ENCODE assay signal across 18 cellular contexts in the genomic region with DNA sequence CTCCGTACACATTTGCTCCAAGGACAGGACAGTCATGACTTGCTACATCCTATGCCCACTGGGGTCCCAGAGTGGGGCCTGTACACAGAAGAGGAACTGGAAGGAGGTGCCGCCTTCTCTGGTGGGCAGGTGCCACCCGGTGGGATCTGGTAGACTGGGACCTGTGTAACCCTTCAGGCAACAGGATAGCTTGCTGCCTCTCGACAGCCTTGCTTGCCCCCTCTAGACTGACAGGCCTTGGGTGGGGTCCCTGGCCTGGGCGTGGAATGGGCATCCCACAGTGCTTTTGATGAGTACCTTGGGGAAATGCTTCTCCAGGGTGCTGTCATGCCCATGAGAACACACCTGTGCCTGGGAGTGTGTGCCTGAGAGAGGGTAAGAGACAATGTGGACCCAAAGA. TPM values are rescaled to one million over a fixed set of nuclear protein-coding genes. Genes with fewer than 3 reads are reported as not detected.
DNase-seq lines count a peak whose midpoint lies in the region; ATAC-seq, FAIRE-seq and TF ChIP-seq lines count a peak whose summit lies in the region.
"Had no signal": no experiment of that assay in that cellular context is flagged by ENCODE, and none has a peak within 500 bp of the region (broad histone marks: within the 10 kb centered on the region; RNA-seq: fewer than 3 reads in every experiment).

No MANE protein-coding gene starts in this region.

- TF ChIP-seq CTCF in coronary artery (IDR thresholded peaks at IDR 0.05) (no peak), omental fat pad (IDR thresholded peaks at IDR 0.05) (no peak), upper lobe of right lung (IDR thresholded peaks at IDR 0.05) (no peak), esophagus muscularis mucosa (IDR thresholded peaks at IDR 0.05) (no peak)

- H3K4me1 Mint-ChIP-seq in activated naive CD8-positive, alpha-beta T cell treated with anti-CD3 and anti-CD28 coated beads, Interleukin-2, amount 10 ng/mL, durations not matched to agents 7 days and 5 days, result peaks cover 3% of the 10 kb centered on the region
- no peaks in the 10 kb centered on the region for H3K4me1 Mint-ChIP-seq in activated naive CD8-positive, alpha-beta T cell treated with anti-CD3 and anti-CD28 coated beads, Interleukin-2, amount 50 U/mL, for 24 hours
- H3K4me1 Mint-ChIP-seq: CD8-positive, alpha-beta memory T cell had no signal

- 89% methylated on average over 3 of the region's 5 CpGs for WGBS in esophagus muscularis mucosa

- no peaks in the 10 kb centered on the region for H3K36me3 Mint-ChIP-seq in activated naive CD8-positive, alpha-beta T cell treated with anti-CD3 and anti-CD28 coated beads, Interleukin-2, amount 10 ng/mL, durations not matched to agents 7 days and 5 days
- H3K36me3 Mint-ChIP-seq in activated naive CD8-positive, alpha-beta T cell treated with anti-CD3 and anti-CD28 coated beads, Interleukin-2, amount 50 U/mL, for 24 hours (ENCODE audit: low read depth), result no peaks in the 10 kb centered on the region

- FAIRE-seq in frontal cortex (lab: Jason Lieb, UNC), result no peak
- FAIRE-seq: A549, G401.6 had no signal

- peaks cover 13% of the 10 kb centered on the region for H3K27me3 Mint-ChIP-seq in activated naive CD8-positive, alpha-beta T cell treated with anti-CD3 and anti-CD28 coated beads, Interleukin-2, amount 10 ng/mL, durations not matched to agents 7 days and 5 days
- peaks cover 4% of the 10 kb centered on the region for H3K27me3 Mint-ChIP-seq in activated naive CD8-positive, alpha-beta T cell treated with anti-CD3 and anti-CD28 coated beads, Interleukin-2, amount 50 U/mL, for 24 hours

- no peak overlapping the region for H3K27ac Mint-ChIP-seq in activated naive CD8-positive, alpha-beta T cell treated with anti-CD3 and anti-CD28 coated beads, Interleukin-2, amount 10 ng/mL, durations not matched to agents 7 days and 5 days
- H3K27ac Mint-ChIP-seq in activated naive CD8-positive, alpha-beta T cell treated with anti-CD3 and anti-CD28 coated beads, Interleukin-2, amount 50 U/mL, for 24 hours, result no peak overlapping the region
- H3K27ac Mint-ChIP-seq: CD8-positive, alpha-beta memory T cell; GM23338 had no signal

- DNase-seq in activated naive CD8-positive, alpha-beta T cell treated with anti-CD3 and anti-CD28 coated beads, Interleukin-2, amount 10 ng/mL, durations not matched to agents 7 days and 5 days, result peak; percentile 20
- no peak for DNase-seq in activated naive CD8-positive, alpha-beta T cell treated with anti-CD3 and anti-CD28 coated beads, Interleukin-2, amount 50 U/mL, for 24 hours
- DNase-seq in coronary artery (ENCODE audit: low spot score) (peak; percentile 61), omental fat pad (ENCODE audit: low spot score) (peak; percentile 7), upper lobe of right lung (peak; percentile 52), frontal cortex (ENCODE audit: low spot score in 2 of 2) (no peak), esophagus muscularis mucosa (ENCODE audit: extremely low spot score) (no peak)
- DNase-seq: CD8-positive, alpha-beta memory T cell; DND-41; NCI-H187; NCI-H526 treated with DMSO at 0.1 percent for 48 hours had no signal

- no peak for TF ChIP-seq POLR2A in esophagus muscularis mucosa (IDR thresholded peaks at IDR 0.05; ENCODE audit: low read depth)

- ATAC-seq in activated naive CD8-positive, alpha-beta T cell treated with anti-CD3 and anti-CD28 coated beads, Interleukin-2, amount 10 ng/mL, durations not matched to agents 7 days and 5 days (ENCODE audit: low read depth), result no peak
- ATAC-seq in activated naive CD8-positive, alpha-beta T cell treated with anti-CD3 and anti-CD28 coated beads, Interleukin-2, amount 50 U/mL, for 24 hours, result no peak
- ATAC-seq in omental fat pad (ENCODE audit: low FRiP score) (no peak), upper lobe of right lung (peak; percentile 35), GM19455 (IDR thresholded peaks at IDR 0.05; ENCODE audit: unreplicated experiment) (no peak)
- ATAC-seq: A549, GM23338, HCT116 had no signal

- H3K9me3 Mint-ChIP-seq in activated naive CD8-positive, alpha-beta T cell treated with anti-CD3 and anti-CD28 coated beads, Interleukin-2, amount 10 ng/mL, durations not matched to agents 7 days and 5 days, result no peaks in the 10 kb centered on the region
- no peaks in the 10 kb centered on the region for H3K9me3 Mint-ChIP-seq in activated naive CD8-positive, alpha-beta T cell treated with anti-CD3 and anti-CD28 coated beads, Interleukin-2, amount 50 U/mL, for 24 hours

- H3K27ac ChIP-seq in coronary artery (no peak overlapping the region), upper lobe of right lung (no peak overlapping the region), esophagus muscularis mucosa (replicated peaks in 1 of 4) (no peak overlapping the region)
- H3K27ac ChIP-seq: A549; BLaER1 treated with 17β-estradiol and CSF1 and Interleukin-3, amounts not matched to agents 10 nM and 100 nM had no signal

- no peak for TF ChIP-seq EP300 in esophagus muscularis mucosa (IDR thresholded peaks at IDR 0.05)

- H3K36me3 ChIP-seq in upper lobe of right lung, result no peaks in the 10 kb centered on the region
- H3K36me3 ChIP-seq in esophagus muscularis mucosa, result peaks cover 0 to 30% (median 0%) of the 10 kb centered on the region in 4 donors

- no peak overlapping the region for H3K4me3 Mint-ChIP-seq in activated naive CD8-positive, alpha-beta T cell treated with anti-CD3 and anti-CD28 coated beads, Interleukin-2, amount 10 ng/mL, durations not matched to agents 7 days and 5 days
- no peak overlapping the region for H3K4me3 Mint-ChIP-seq in activated naive CD8-positive, alpha-beta T cell treated with anti-CD3 and anti-CD28 coated beads, Interleukin-2, amount 50 U/mL, for 24 hours
- H3K4me3 Mint-ChIP-seq: CD8-positive, alpha-beta memory T cell; GM23338 had no signal

- H3K9me3 ChIP-seq in upper lobe of right lung (no peaks in the 10 kb centered on the region), esophagus muscularis mucosa (no peaks in the 10 kb centered on the region)
- H3K9me3 ChIP-seq: A549 had no signal

- POLR2A ChIA-PET in activated naive CD8-positive, alpha-beta T cell treated with anti-CD3 and anti-CD28 coated beads, Interleukin-2, amount 10 ng/mL, durations not matched to agents 7 days and 5 days (lab: Charles Lee), result no interaction called here

- H3K27me3 ChIP-seq in upper lobe of right lung (no peaks in the 10 kb centered on the region), esophagus muscularis mucosa (peaks cover 0 to 26% (median 0%) of the 10 kb centered on the region in 4 donors)
- H3K27me3 ChIP-seq: BLaER1 treated with 17β-estradiol and CSF1 and Interleukin-3, amounts not matched to agents 10 nM and 100 nM had no signal

- intact Hi-C loops in upper lobe of right lung (cut with DNase I) (no loop called here), esophagus muscularis mucosa (cut with DNase I) (no loop called here)

- H3K4me3 ChIP-seq in coronary artery (no peak overlapping the region), upper lobe of right lung (no peak overlapping the region), esophagus muscularis mucosa (no peak overlapping the region)
- H3K4me3 ChIP-seq: A549; BLaER1 treated with 17β-estradiol and CSF1 and Interleukin-3, amounts not matched to agents 10 nM and 100 nM; GM23338 had no signal

- peaks cover 5% of the 10 kb centered on the region for H3K4me1 ChIP-seq in upper lobe of right lung
- peaks cover 0 to 6% (median 3%) of the 10 kb centered on the region in 4 donors for H3K4me1 ChIP-seq in esophagus muscularis mucosa
- H3K4me1 ChIP-seq: A549 had no signal

RNA-seq across cellular contexts. Expression of gene SHANK3, which starts 15.8 kb away (rescaled TPM):
- under 1 TPM in 1 of 2 experiments, not detected in 1; 0.06 TPM for total RNA-seq in activated naive CD8-positive, alpha-beta T cell treated with anti-CD3 and anti-CD28 coated beads, Interleukin-2, amount 10 ng/mL, durations not matched to agents 7 days and 5 days
- 10 to 100 TPM in 3 of 4 donors, 1 to 10 TPM in 1; 3.3 to 61.3 (median 19.4) TPM for total RNA-seq in omental fat pad
- total RNA-seq in upper lobe of right lung, result 59.9 TPM
- 4.1 TPM for total RNA-seq in frontal cortex
- total RNA-seq in esophagus muscularis mucosa, result 10 to 100 TPM in 3 of 4 donors, 1 to 10 TPM in 1; 7.0 to 21.1 (median 16.0) TPM

RNA-seq across cellular contexts. Expression of gene ACR, which starts 49.6 kb away (rescaled TPM):
- total RNA-seq in activated naive CD8-positive, alpha-beta T cell treated with anti-CD3 and anti-CD28 coated beads, Interleukin-2, amount 10 ng/mL, durations not matched to agents 7 days and 5 days, result not detected
- total RNA-seq in omental fat pad (1 to 10 TPM in 1 of 4 donors, under 1 TPM in 1, not detected in 2; 0.72 to 1.7 TPM), upper lobe of right lung (4.5 TPM), frontal cortex (not detected), esophagus muscularis mucosa (under 1 TPM in 2 of 4 donors, not detected in 2; 0.42 to 0.46 TPM)
- total RNA-seq: CD8-positive, alpha-beta memory T cell; GM23338; RPMI7951 had no signal

Comparison
In these comparisons a context has a peak if more than half of its experiments do, and no peak if none do; other contexts are left out.
1. DNase-seq: peak in activated naive CD8-positive, alpha-beta T cell treated with anti-CD3 and anti-CD28 coated beads, Interleukin-2, amount 10 ng/mL, durations not matched to agents 7 days and 5 days (single experiment), coronary artery (single experiment), omental fat pad (single experiment) and upper lobe of right lung (single experiment); none in activated naive CD8-positive, alpha-beta T cell treated with anti-CD3 and anti-CD28 coated beads, Interleukin-2, amount 50 U/mL, for 24 hours (single experiment), frontal cortex (0 of 2) and esophagus muscularis mucosa (single experiment).